19 cellular contexts compared by ENCODE assay signal in genomic region chr6:20599302-20600051, GRCh38.
DNase-seq lines count a peak whose midpoint lies in the region; ATAC-seq and TF ChIP-seq lines count a peak whose summit lies in the region.
"Had no signal": no experiment of that assay in that cellular context is flagged by ENCODE, and none has a peak within 500 bp of the region (broad histone marks: within the 10 kb centered on the region; RNA-seq: fewer than 3 reads in every experiment).

No MANE protein-coding gene starts in this region.

- no peaks in the 10 kb centered on the region for H3F3A ChIP-seq in PC-3 (ENCODE audit: low read length, unreplicated experiment)

- H3K27ac ChIP-seq in PC-3 (ENCODE audit: low read length) = no peak overlapping the region
- no peak overlapping the region for H3K27ac ChIP-seq in CD8-positive, alpha-beta T cell (ENCODE audit: low read depth, low read length)
- H3K27ac ChIP-seq in aorta (ENCODE audit: low read depth in 1 of 2, low read length in 2 of 2) = no peak overlapping the region
- H3K27ac ChIP-seq: C4-2B, heart left ventricle, upper lobe of left lung had no signal

- H3K9ac ChIP-seq in PC-3 (ENCODE audit: low read length) = no peak overlapping the region

- no peaks in the 10 kb centered on the region for H3K27me3 ChIP-seq in PC-3 (ENCODE audit: low read length)
- H3K27me3 ChIP-seq in CD8-positive, alpha-beta T cell (ENCODE audit: insufficient read depth, low read length) = no peaks in the 10 kb centered on the region
- H3K27me3 ChIP-seq in aorta (ENCODE audit: control insufficient read depth in 1 of 2, insufficient read depth in 2 of 2, low read length in 1 of 2) = no peaks in the 10 kb centered on the region
- H3K27me3 ChIP-seq: heart left ventricle, upper lobe of left lung had no signal

- peaks cover 2% of the 10 kb centered on the region for H3K9me3 Mint-ChIP-seq in CD8-positive, alpha-beta T cell

- H3K9me3 ChIP-seq in PC-3 (ENCODE audit: low read length) (no peaks in the 10 kb centered on the region), aorta (ENCODE audit: control insufficient read depth, low read length) (no peaks in the 10 kb centered on the region)
- no peaks in the 10 kb centered on the region for H3K9me3 ChIP-seq in CD8-positive, alpha-beta T cell (ENCODE audit: low read length)
- H3K9me3 ChIP-seq: upper lobe of left lung had no signal

- H3K9me2 ChIP-seq in PC-3 (replicated peaks; ENCODE audit: low read length) = no peaks in the 10 kb centered on the region

- no TSS peak for BruUV-seq in PC-3 (replicated peaks; lab: Mats Ljungman, UMichigan)

- H3K27ac Mint-ChIP-seq in CD8-positive, alpha-beta T cell = no peak overlapping the region
- H3K27ac Mint-ChIP-seq: mesothelial cell of epicardium had no signal

- intact Hi-C loops in PC-3 (cut with micrococcal nuclease) = no loop called here
- intact Hi-C loops in CD8-positive, alpha-beta T cell (cut with DNase I, micrococcal nuclease) = no loop called here
- intact Hi-C loops in aorta (cut with DNase I) = no loop called here

- H3K4me3 Mint-ChIP-seq in CD8-positive, alpha-beta T cell = no peak overlapping the region
- H3K4me3 Mint-ChIP-seq: mesothelial cell of epicardium had no signal

- H3K79me2 ChIP-seq in PC-3 (ENCODE audit: low read length) = no peaks in the 10 kb centered on the region

- H3K4me1 Mint-ChIP-seq in CD8-positive, alpha-beta T cell (ENCODE audit: low read depth) = no peaks in the 10 kb centered on the region
- H3K4me1 Mint-ChIP-seq: mesothelial cell of epicardium had no signal

- 30 to 95% methylated on average over 3 of the region's 3 CpGs for WGBS in aorta, 2 donors

- no peaks in the 10 kb centered on the region for H3K36me3 ChIP-seq in PC-3 (ENCODE audit: low read depth, low read length)
- no peaks in the 10 kb centered on the region for H3K36me3 ChIP-seq in CD8-positive, alpha-beta T cell (ENCODE audit: insufficient read depth, low read length)
- H3K36me3 ChIP-seq in aorta (ENCODE audit: control insufficient read depth in 1 of 2, insufficient read depth in 2 of 2, low read length in 1 of 2) = peaks cover 0 to 1% of the 10 kb centered on the region in 2 donors

- peak; percentile 97 to 98 for ATAC-seq in activated CD4-positive, CD25-positive, alpha-beta regulatory T cell treated with anti-CD3 and anti-CD28 coated beads, Interleukin-2, amount 50 U/mL, for 24 hours
- ATAC-seq in GM19351 (IDR thresholded peaks at IDR 0.05; ENCODE audit: unreplicated experiment) (peak; percentile 75), HG02981 (IDR thresholded peaks at IDR 0.05; ENCODE audit: unreplicated experiment) (peak; percentile 89), PC-3 (peak; percentile 45; the same call in 1 of the 2 replicates), aorta (ENCODE audit: low FRiP score) (no peak)
- ATAC-seq in CD8-positive, alpha-beta T cell = no peak
- ATAC-seq: heart left ventricle had no signal

- no peak overlapping the region for H2AFZ ChIP-seq in PC-3 (ENCODE audit: low read length)

- H3K4me2 ChIP-seq in PC-3 (ENCODE audit: low read length) = no peak overlapping the region

- POLR2A ChIA-PET in PC-3 (lab: Charles Lee; ENCODE audit: unreplicated experiment) = interaction anchor here (0.6 kb wide), 1 partner anchor 587 kb away, joined by 3 read pairs; no protein-coding TSS in a partner anchor
- POLR2A ChIA-PET in CD8-positive, alpha-beta T cell (lab: Charles Lee) = interaction anchor here (0.6 kb wide), 1 partner anchor 1810 kb away, joined by 3 read pairs; no protein-coding TSS in a partner anchor

- H3K36me3 Mint-ChIP-seq in CD8-positive, alpha-beta T cell = peaks cover 68% of the 10 kb centered on the region

- no peak overlapping the region for H3K4me3 ChIP-seq in PC-3 (ENCODE audit: low read length)
- no peak overlapping the region for H3K4me3 ChIP-seq in CD8-positive, alpha-beta T cell (ENCODE audit: low read depth, low read length)
- H3K4me3 ChIP-seq in aorta (ENCODE audit: low read length in 2 of 2) = no peak overlapping the region
- H3K4me3 ChIP-seq: heart left ventricle, upper lobe of left lung had no signal

- H3K4me1 ChIP-seq in PC-3 (ENCODE audit: insufficient read depth, low read length) (no peaks in the 10 kb centered on the region), aorta (ENCODE audit: control insufficient read depth in 1 of 2, insufficient read depth in 2 of 2, low read length in 2 of 2) (no peaks in the 10 kb centered on the region)
- H3K4me1 ChIP-seq in CD8-positive, alpha-beta T cell (ENCODE audit: insufficient read depth, low read length) = no peaks in the 10 kb centered on the region
- H3K4me1 ChIP-seq: heart left ventricle, upper lobe of left lung had no signal

- no peak for TF ChIP-seq CTCF in PC-3 (conservative IDR thresholded peaks at IDR 0.05; ENCODE audit: low read depth, low read length)
- no peak for TF ChIP-seq CTCF in CD8-positive, alpha-beta T cell (IDR thresholded peaks at IDR 0.05)

- DNase-seq in activated CD4-positive, CD25-positive, alpha-beta regulatory T cell (lab: John Stamatoyannopoulos, UW) = no peak
- no peak for DNase-seq in PC-3
- DNase-seq in CD8-positive, alpha-beta T cell = no peak
- DNase-seq in aorta = no peak
- DNase-seq in NCI-H2227 treated with DMSO at 0.1 percent for 48 hours (lab: John Stamatoyannopoulos, UW) = no peak
- DNase-seq: 8988T; DND-41; heart left ventricle; Karpas-422; NCI-H187 treated with DMSO at 0.1 percent for 48 hours; NCI-H524; occipital lobe; stimulated activated CD4-positive, alpha-beta T cell treated with anti-CD3 and anti-CD28 coated beads, Interleukin-4, amount 100 ng/mL, for 24 hours; upper lobe of left lung had no signal

- H3K27me3 Mint-ChIP-seq in CD8-positive, alpha-beta T cell (ENCODE audit: low read depth) = no peaks in the 10 kb centered on the region

- no peaks in the 10 kb centered on the region for H4K20me1 ChIP-seq in PC-3 (ENCODE audit: low read length)

- CTCF ChIA-PET in PC-3 (lab: Charles Lee) = no interaction called here
- CTCF ChIA-PET in CD8-positive, alpha-beta T cell (lab: Charles Lee) = no interaction called here

Comparison
In these comparisons a context has a peak if more than half of its experiments do, and no peak if none do; other contexts are left out.
1. ATAC-seq: peak in activated CD4-positive, CD25-positive, alpha-beta regulatory T cell treated with anti-CD3 and anti-CD28 coated beads, Interleukin-2, amount 50 U/mL, for 24 hours (2 of 2), GM19351 (single experiment), HG02981 (single experiment) and PC-3 (single experiment); none in CD8-positive, alpha-beta T cell (single experiment) and aorta (single experiment).